ENCODE assay signal across 12 cellular contexts in genomic region chr10:68469838-68470237, GRCh38. TPM values are rescaled to one million over a fixed set of nuclear protein-coding genes. Genes with fewer than 3 reads are reported as not detected.
A peak's percentile ranks its signal among the peaks of the same experiment; 100 is the strongest.
DNase-seq lines count a peak whose midpoint lies in the region; ATAC-seq and TF ChIP-seq lines count a peak whose summit lies in the region.
"Had no signal": no experiment of that assay in that cellular context is flagged by ENCODE, and none has a peak within 500 bp of the region (broad histone marks: within the 10 kb centered on the region; RNA-seq: fewer than 3 reads in every experiment).

No MANE protein-coding gene starts in this region.

- H2AFZ ChIP-seq in OCI-LY3 (ENCODE audit: low read depth, low read length), result no peak overlapping the region

- no peaks in the 10 kb centered on the region for H3K27me3 ChIP-seq in OCI-LY3 (ENCODE audit: low read depth, low read length)
- H3K27me3 ChIP-seq in endodermal cell (ENCODE audit: control insufficient read depth, insufficient read depth, low read length, poor library complexity, severe bottlenecking), result no peaks in the 10 kb centered on the region
- H3K27me3 ChIP-seq: upper lobe of left lung had no signal

- DNase-seq in activated naive CD4-positive, alpha-beta T cell treated with anti-CD3 and anti-CD28 coated beads for 36 hours, result no peak
- no peak for DNase-seq in activated naive CD4-positive, alpha-beta T cell treated with anti-CD3 and anti-CD28 coated beads, Interleukin-2, amount 50 U/mL, for 72 hours (ENCODE audit: low spot score in 2 of 2)
- DNase-seq in endodermal cell (no peak), chondrocyte (ENCODE audit: low spot score) (no peak), Ammon's horn (ENCODE audit: low spot score) (no peak)
- DNase-seq in stimulated activated effector memory CD8-positive, alpha-beta T cell treated with anti-CD3 and anti-CD28 coated beads, Interleukin-12 subunit alpha, Interleukin-12 subunit beta, amount 100 ng/mL, for 72 hours (ENCODE audit: low spot score in 2 of 2), result no peak
- DNase-seq: GF-D8, NCI-H187 treated with DMSO at 0.1 percent for 48 hours, NCI-H774, upper lobe of left lung had no signal

- ATAC-seq in activated naive CD4-positive, alpha-beta T cell treated with anti-CD3 and anti-CD28 coated beads, Interleukin-2, amount 50 U/mL, for 72 hours, result no peak
- no peak for ATAC-seq in stimulated activated effector memory CD8-positive, alpha-beta T cell treated with anti-CD3 and anti-CD28 coated beads, Interleukin-12 subunit alpha, Interleukin-12 subunit beta, amount 100 ng/mL, for 72 hours
- no peak for ATAC-seq in GM18517 (IDR thresholded peaks at IDR 0.05; ENCODE audit: unreplicated experiment)

- H3K4me3 ChIP-seq in OCI-LY3 (ENCODE audit: low read length) (peak overlapping the region; percentile 99; the same call in 1 of the 2 replicates), endodermal cell (ENCODE audit: low read length) (peak overlapping the region; percentile 100)
- H3K4me3 ChIP-seq: upper lobe of left lung had no signal

- H3K27ac ChIP-seq in OCI-LY3 (ENCODE audit: low read length) (no peak overlapping the region), endodermal cell (ENCODE audit: low read depth, low read length) (no peak overlapping the region)
- H3K27ac ChIP-seq: upper lobe of left lung had no signal

- H4K20me1 ChIP-seq in OCI-LY3 (ENCODE audit: insufficient read depth, low read length), result 0 out of 2 replicates have a peak, but pooled peaks cover 3% of the 10 kb centered on the region

- no peak overlapping the region for H3K27ac Mint-ChIP-seq in activated naive CD4-positive, alpha-beta T cell treated with anti-CD3 and anti-CD28 coated beads for 36 hours
- peak overlapping the region in 1 of 2 donors; percentile 92 for H3K27ac Mint-ChIP-seq in activated naive CD4-positive, alpha-beta T cell treated with anti-CD3 and anti-CD28 coated beads, Interleukin-2, amount 50 U/mL, for 72 hours
- H3K27ac Mint-ChIP-seq in endodermal cell (no peak overlapping the region), chondrocyte (ENCODE audit: unreplicated experiment) (no peak overlapping the region)
- no peak overlapping the region for H3K27ac Mint-ChIP-seq in stimulated activated effector memory CD8-positive, alpha-beta T cell treated with anti-CD3 and anti-CD28 coated beads, Interleukin-12 subunit alpha, Interleukin-12 subunit beta, amount 100 ng/mL, for 72 hours

- H3K4me2 ChIP-seq in OCI-LY3 (ENCODE audit: low read length), result peak overlapping the region; percentile 89

- CTCF ChIA-PET in activated naive CD4-positive, alpha-beta T cell treated with anti-CD3 and anti-CD28 coated beads for 36 hours (lab: Charles Lee), result interaction anchor here (0.6 kb wide), 1 partner anchor 280 kb away, joined by 6 read pairs; no protein-coding TSS in a partner anchor

- peaks cover 17% of the 10 kb centered on the region for H3K4me1 ChIP-seq in OCI-LY3 (ENCODE audit: low read length)
- H3K4me1 ChIP-seq in endodermal cell (ENCODE audit: control insufficient read depth, insufficient read depth, low read length), result no peaks in the 10 kb centered on the region

- H3K9me3 Mint-ChIP-seq in activated naive CD4-positive, alpha-beta T cell treated with anti-CD3 and anti-CD28 coated beads for 36 hours, result no peaks in the 10 kb centered on the region
- no peaks in the 10 kb centered on the region for H3K9me3 Mint-ChIP-seq in activated naive CD4-positive, alpha-beta T cell treated with anti-CD3 and anti-CD28 coated beads, Interleukin-2, amount 50 U/mL, for 72 hours
- H3K9me3 Mint-ChIP-seq in endodermal cell (no peaks in the 10 kb centered on the region), chondrocyte (ENCODE audit: low read depth) (no peaks in the 10 kb centered on the region)
- no peaks in the 10 kb centered on the region for H3K9me3 Mint-ChIP-seq in stimulated activated effector memory CD8-positive, alpha-beta T cell treated with anti-CD3 and anti-CD28 coated beads, Interleukin-12 subunit alpha, Interleukin-12 subunit beta, amount 100 ng/mL, for 72 hours

- H3K9me3 ChIP-seq in OCI-LY3 (ENCODE audit: insufficient read depth, low read length) (no peaks in the 10 kb centered on the region), endodermal cell (ENCODE audit: control insufficient read depth, low read length) (peaks cover 4% of the 10 kb centered on the region)
- H3K9me3 ChIP-seq: upper lobe of left lung had no signal

- peaks cover 39% of the 10 kb centered on the region for H3K36me3 Mint-ChIP-seq in activated naive CD4-positive, alpha-beta T cell treated with anti-CD3 and anti-CD28 coated beads for 36 hours (ENCODE audit: low read depth)
- peaks cover 24 to 54% of the 10 kb centered on the region in 2 donors for H3K36me3 Mint-ChIP-seq in activated naive CD4-positive, alpha-beta T cell treated with anti-CD3 and anti-CD28 coated beads, Interleukin-2, amount 50 U/mL, for 72 hours
- H3K36me3 Mint-ChIP-seq in endodermal cell (ENCODE audit: low read depth), result peaks cover 40% of the 10 kb centered on the region
- peaks cover 66% of the 10 kb centered on the region for H3K36me3 Mint-ChIP-seq in stimulated activated effector memory CD8-positive, alpha-beta T cell treated with anti-CD3 and anti-CD28 coated beads, Interleukin-12 subunit alpha, Interleukin-12 subunit beta, amount 100 ng/mL, for 72 hours
- no peaks in the 10 kb centered on the region for H3K36me3 Mint-ChIP-seq in chondrocyte (ENCODE audit: low read depth)

- H3K79me2 ChIP-seq in OCI-LY3 (ENCODE audit: low read length), result peaks cover 40% of the 10 kb centered on the region

- H3K9ac ChIP-seq in OCI-LY3 (ENCODE audit: low read length) (no peak overlapping the region), endodermal cell (ENCODE audit: extremely low read depth, low read length, poor library complexity, severe bottlenecking) (no peak overlapping the region)

- H3K36me3 ChIP-seq in OCI-LY3 (replicated peaks; ENCODE audit: low read depth, low read length) (peaks cover 15% of the 10 kb centered on the region), endodermal cell (ENCODE audit: control insufficient read depth, insufficient read depth, low read length) (peaks cover 46% of the 10 kb centered on the region)

- peak overlapping the region; percentile 96 for H3K4me3 Mint-ChIP-seq in activated naive CD4-positive, alpha-beta T cell treated with anti-CD3 and anti-CD28 coated beads for 36 hours
- peak overlapping the region; percentile 97 for H3K4me3 Mint-ChIP-seq in endodermal cell
- peak overlapping the region; percentile 92 for H3K4me3 Mint-ChIP-seq in stimulated activated effector memory CD8-positive, alpha-beta T cell treated with anti-CD3 and anti-CD28 coated beads, Interleukin-12 subunit alpha, Interleukin-12 subunit beta, amount 100 ng/mL, for 72 hours
- H3K4me3 Mint-ChIP-seq in chondrocyte (ENCODE audit: unreplicated experiment), result no peak overlapping the region

- no peaks in the 10 kb centered on the region for H3K27me3 Mint-ChIP-seq in activated naive CD4-positive, alpha-beta T cell treated with anti-CD3 and anti-CD28 coated beads for 36 hours (ENCODE audit: low read depth)
- no peaks in the 10 kb centered on the region for H3K27me3 Mint-ChIP-seq in endodermal cell (ENCODE audit: insufficient read depth)
- H3K27me3 Mint-ChIP-seq in chondrocyte (ENCODE audit: low read depth), result no peaks in the 10 kb centered on the region

- H3K4me1 Mint-ChIP-seq in activated naive CD4-positive, alpha-beta T cell treated with anti-CD3 and anti-CD28 coated beads for 36 hours (ENCODE audit: low read depth), result peaks cover 20% of the 10 kb centered on the region
- H3K4me1 Mint-ChIP-seq in endodermal cell (peaks cover 17% of the 10 kb centered on the region), chondrocyte (ENCODE audit: low read depth) (peaks cover 23% of the 10 kb centered on the region)
- H3K4me1 Mint-ChIP-seq in stimulated activated effector memory CD8-positive, alpha-beta T cell treated with anti-CD3 and anti-CD28 coated beads, Interleukin-12 subunit alpha, Interleukin-12 subunit beta, amount 100 ng/mL, for 72 hours, result peaks cover 27% of the 10 kb centered on the region

- TF ChIP-seq CTCF in OCI-LY3 (IDR thresholded peaks at IDR 0.05; ENCODE audit: low read depth, low read length), result no peak
- TF ChIP-seq CTCF in endodermal cell (conservative IDR thresholded peaks at IDR 0.05), result no peak
- no peak for TF ChIP-seq CTCF in chondrocyte (IDR thresholded peaks at IDR 0.05)

- intact Hi-C loops in activated naive CD4-positive, alpha-beta T cell treated with anti-CD3 and anti-CD28 coated beads for 36 hours (cut with micrococcal nuclease), result loop anchor here (2.0 kb wide), 2 partner anchors 137 to 431 kb away; partner anchors contain the start of genes DDX50, HNRNPH3 and PBLD

- 90 to 100% methylated on average over 3 to 4 of the region's 4 CpGs for WGBS in endodermal cell (ENCODE audit: insufficient coverage in 1 of 2, insufficient read length in 1 of 2), 2 experiments

RNA-seq across cellular contexts. Expression of gene DNA2, which starts 1.9 kb away (rescaled TPM):
- total RNA-seq in activated naive CD4-positive, alpha-beta T cell treated with anti-CD3 and anti-CD28 coated beads for 36 hours, result 10 to 100 TPM; 50.2 to 51.4 TPM
- 10 to 100 TPM; 45.3 to 69.6 TPM for total RNA-seq in activated naive CD4-positive, alpha-beta T cell treated with anti-CD3 and anti-CD28 coated beads, Interleukin-2, amount 50 U/mL, for 72 hours
- total RNA-seq in endodermal cell, result 10 to 100 TPM; 37.3 to 64.6 TPM
- 24.6 TPM for polyA plus RNA-seq in endodermal cell (2013, experiment 1 of 2)
- polyA plus RNA-seq in endodermal cell (2013, experiment 2 of 2), result 24.6 TPM
- total RNA-seq in chondrocyte, result 2.9 to 10.2 TPM (median 6.8 TPM) in 3 replicates

RNA-seq across cellular contexts. Expression of gene SLC25A16, which starts 57.5 kb away (rescaled TPM):
- total RNA-seq in activated naive CD4-positive, alpha-beta T cell treated with anti-CD3 and anti-CD28 coated beads for 36 hours, result 10 to 100 TPM in 1 of 2 experiments, 1 to 10 TPM in 1; 9.8 to 10.8 TPM
- total RNA-seq in activated naive CD4-positive, alpha-beta T cell treated with anti-CD3 and anti-CD28 coated beads, Interleukin-2, amount 50 U/mL, for 72 hours, result 10 to 100 TPM; 14.4 to 20.0 TPM
- total RNA-seq in endodermal cell (10 to 100 TPM in 1 of 2 donors, 1 to 10 TPM in 1; 8.9 to 16.0 TPM), chondrocyte (22.9 to 29.8 TPM (median 27.3 TPM) in 3 replicates)
- polyA plus RNA-seq in endodermal cell (2013, experiment 1 of 2), result 6.3 TPM
- 5.3 TPM for polyA plus RNA-seq in endodermal cell (2013, experiment 2 of 2)
